ENCODE assay signal across 21 cellular contexts in the genomic region with DNA sequence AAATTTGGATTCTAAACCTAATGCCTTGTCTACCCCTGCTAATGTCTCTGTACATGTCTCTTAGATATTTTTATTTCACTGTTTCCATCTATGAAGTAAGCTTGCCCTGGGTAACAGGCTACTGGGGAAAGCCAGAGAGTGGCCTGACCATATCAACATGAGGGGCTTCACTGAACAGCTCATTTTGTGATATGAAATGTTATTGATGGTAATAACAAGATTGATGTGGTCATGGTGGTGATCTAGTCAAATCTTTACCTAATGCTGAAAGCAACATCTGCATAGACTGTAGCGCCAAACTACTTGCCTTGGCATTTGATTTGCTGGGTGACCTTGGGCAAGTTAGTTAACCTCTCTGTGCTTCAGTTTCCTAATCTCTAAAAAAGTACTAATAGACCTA. TPM values are rescaled to one million over a fixed set of nuclear protein-coding genes. Genes with fewer than 3 reads are reported as not detected.
A peak's percentile ranks its signal among the peaks of the same experiment; 100 is the strongest.
DNase-seq lines count a peak whose midpoint lies in the region; ATAC-seq, FAIRE-seq and TF ChIP-seq lines count a peak whose summit lies in the region.
"Had no signal": no experiment of that assay in that cellular context is flagged by ENCODE, and none has a peak within 500 bp of the region (broad histone marks: within the 10 kb centered on the region; RNA-seq: fewer than 3 reads in every experiment).

No MANE protein-coding gene starts in this region.

- in situ Hi-C loops in K562 (cut with MboI), result no loop called here

- H3K9me3 Mint-ChIP-seq in activated naive CD4-positive, alpha-beta T cell treated with anti-CD3 and anti-CD28 coated beads, Interleukin-2, amount 50 U/mL, for 72 hours, result peaks cover 0 to 5% of the 10 kb centered on the region in 2 donors
- no peaks in the 10 kb centered on the region for H3K9me3 Mint-ChIP-seq in stimulated activated effector memory CD8-positive, alpha-beta T cell treated with anti-CD3 and anti-CD28 coated beads, Interleukin-12 subunit alpha, Interleukin-12 subunit beta, amount 100 ng/mL, for 72 hours
- H3K9me3 Mint-ChIP-seq: CD4-positive, alpha-beta T cell; HFFc6 had no signal

- H3K4me1 Mint-ChIP-seq in stimulated activated effector memory CD8-positive, alpha-beta T cell treated with anti-CD3 and anti-CD28 coated beads, Interleukin-12 subunit alpha, Interleukin-12 subunit beta, amount 100 ng/mL, for 72 hours, result peaks cover 23% of the 10 kb centered on the region

- no peak overlapping the region for H3K4me2 ChIP-seq in K562 (ENCODE audit: insufficient read depth, low read length)

- no peaks in the 10 kb centered on the region for H3K9me3 ChIP-seq in K562 (replicated peaks; ENCODE audit: control insufficient read depth, insufficient read depth, low read depth, low read length)
- H3K9me3 ChIP-seq in breast epithelium, result no peaks in the 10 kb centered on the region
- H3K9me3 ChIP-seq: Caco-2 had no signal

- TF ChIP-seq RAD21 in K562 (CRISPR knock-in tag; conservative IDR thresholded peaks at IDR 0.05 in 1 of 2, IDR thresholded peaks at IDR 0.05 in 1 of 2), result no peak

- H3K9ac ChIP-seq in K562 (ENCODE audit: insufficient read depth in 1 of 2, low read depth in 2 of 2, low read length in 2 of 2), result no peak overlapping the region
- H3K9ac ChIP-seq: GM23248 had no signal

- peaks cover 8% of the 10 kb centered on the region in 2 experiments; a peak in 3 of 5 replicates for H3K27me3 ChIP-seq in K562 (ENCODE audit: control insufficient read depth in 2 of 2, insufficient read depth in 2 of 2, low read length in 2 of 2)
- H3K27me3 ChIP-seq in breast epithelium, result no peaks in the 10 kb centered on the region

- no TSS peak for BruUV-seq in K562 (replicated peaks; lab: Mats Ljungman, UMichigan)

- 0% methylated on average over 1 of the region's 1 CpG for WGBS in K562 (ENCODE audit: insufficient coverage, low coverage, missing lambda C conversion rate)

- TF ChIP-seq EP300 in K562 (IDR thresholded peaks at IDR 0.05; ENCODE audit: low read length), result no peak

- no peaks in the 10 kb centered on the region for H3K4me1 ChIP-seq in K562 (replicated peaks in 1 of 2; ENCODE audit: control insufficient read depth in 2 of 2, insufficient read depth in 2 of 2, low read length in 2 of 2)
- H3K4me1 ChIP-seq in breast epithelium, result no peaks in the 10 kb centered on the region
- H3K4me1 ChIP-seq: Caco-2 had no signal

- no peaks in the 10 kb centered on the region for H3K79me2 ChIP-seq in K562 (ENCODE audit: control insufficient read depth, insufficient read depth, low read length)

- POLR2A ChIA-PET in K562 (lab: Yijun Ruan, JAX), result no interaction called here

- H3K36me3 ChIP-seq in K562 (ENCODE audit: control insufficient read depth, insufficient read depth, low read length) (no peaks in the 10 kb centered on the region), breast epithelium (no peaks in the 10 kb centered on the region)

- H3K27ac Mint-ChIP-seq in activated naive CD4-positive, alpha-beta T cell treated with anti-CD3 and anti-CD28 coated beads, Interleukin-2, amount 50 U/mL, for 72 hours, result no peak overlapping the region
- no peak overlapping the region for H3K27ac Mint-ChIP-seq in stimulated activated effector memory CD8-positive, alpha-beta T cell treated with anti-CD3 and anti-CD28 coated beads, Interleukin-12 subunit alpha, Interleukin-12 subunit beta, amount 100 ng/mL, for 72 hours
- H3K27ac Mint-ChIP-seq: CD4-positive, alpha-beta T cell; HFFc6 had no signal

- no peak overlapping the region for H2AFZ ChIP-seq in K562 (ENCODE audit: low read depth, low read length)
- H2AFZ ChIP-seq: GM23248 had no signal

- no peak for DNase-seq in activated naive CD4-positive, alpha-beta T cell treated with anti-CD3 and anti-CD28 coated beads, Interleukin-2, amount 50 U/mL, for 72 hours (ENCODE audit: low spot score in 2 of 2)
- DNase-seq in activated naive CD4-positive, alpha-beta T cell treated with anti-CD3 and anti-CD28 coated beads, Interleukin-2, amount 50 U/mL, for 16 hours, result no peak
- DNase-seq in K562 (ENCODE audit: extremely low read depth in 1 of 4, low spot score in 3 of 4), result no peak
- no peak for DNase-seq in stimulated activated effector memory CD8-positive, alpha-beta T cell treated with anti-CD3 and anti-CD28 coated beads, Interleukin-12 subunit alpha, Interleukin-12 subunit beta, amount 100 ng/mL, for 72 hours (ENCODE audit: low spot score in 2 of 2)
- DNase-seq in breast epithelium (ENCODE audit: low spot score in 2 of 2), result no peak
- no peak for DNase-seq in activated CD4-positive, CD25-positive, alpha-beta regulatory T cell treated with anti-CD3 and anti-CD28 coated beads, Interleukin-2, amount 50 U/mL, for 72 hours
- DNase-seq: ACHN; AML-193; Caco-2; CD4-positive, alpha-beta T cell; DMS79; GDM1; GM23248; HCEC 1CT; HFFc6 had no signal

- H3K36me3 Mint-ChIP-seq in activated naive CD4-positive, alpha-beta T cell treated with anti-CD3 and anti-CD28 coated beads, Interleukin-2, amount 50 U/mL, for 72 hours, result peaks cover 0 to 5% of the 10 kb centered on the region in 2 donors
- no peaks in the 10 kb centered on the region for H3K36me3 Mint-ChIP-seq in stimulated activated effector memory CD8-positive, alpha-beta T cell treated with anti-CD3 and anti-CD28 coated beads, Interleukin-12 subunit alpha, Interleukin-12 subunit beta, amount 100 ng/mL, for 72 hours

- no peak for FAIRE-seq in K562 (lab: Jason Lieb, UNC)
- FAIRE-seq: A204.1, D721Med, H54 had no signal

- TF ChIP-seq POLR2A in K562 (conservative IDR thresholded peaks at IDR 0.05) (no peak), breast epithelium (IDR thresholded peaks at IDR 0.05) (no peak)

- H4K20me1 ChIP-seq in K562 (replicated peaks; ENCODE audit: control insufficient read depth, insufficient read depth, low read length), result no peaks in the 10 kb centered on the region

- H3K27ac ChIP-seq in K562 (ENCODE audit: extremely low read depth, low read depth, low read length), result no peak overlapping the region
- no peak overlapping the region for H3K27ac ChIP-seq in breast epithelium
- H3K27ac ChIP-seq: C4-2B, GM23248, HL-60 had no signal

- intact Hi-C loops in K562 (cut with micrococcal nuclease), result no loop called here
- intact Hi-C loops in breast epithelium (cut with DNase I; ENCODE audit: low total_unique reads), result no loop called here

- H3K4me3 ChIP-seq in K562 (no peak overlapping the region), breast epithelium (no peak overlapping the region)
- H3K4me3 ChIP-seq: GM23248 had no signal

- no peak overlapping the region for H3K4me3 Mint-ChIP-seq in stimulated activated effector memory CD8-positive, alpha-beta T cell treated with anti-CD3 and anti-CD28 coated beads, Interleukin-12 subunit alpha, Interleukin-12 subunit beta, amount 100 ng/mL, for 72 hours
- H3K4me3 Mint-ChIP-seq: CD4-positive, alpha-beta T cell; HFFc6 had no signal

- ATAC-seq in activated naive CD4-positive, alpha-beta T cell treated with anti-CD3 and anti-CD28 coated beads, Interleukin-2, amount 50 U/mL, for 72 hours, result peak; percentile 19 to 61
- ATAC-seq in K562, result no peak
- ATAC-seq in stimulated activated effector memory CD8-positive, alpha-beta T cell treated with anti-CD3 and anti-CD28 coated beads, Interleukin-12 subunit alpha, Interleukin-12 subunit beta, amount 100 ng/mL, for 72 hours, result peak; percentile 77
- ATAC-seq in GM19035 (IDR thresholded peaks at IDR 0.05; ENCODE audit: unreplicated experiment), result no peak

- TF ChIP-seq CTCF in K562 (IDR thresholded peaks at IDR 0.05 in 2 of 3, conservative IDR thresholded peaks at IDR 0.05 in 1 of 3; ENCODE audit: insufficient read depth in 2 of 3, low read depth in 1 of 3, low read length in 3 of 3) (no peak), breast epithelium (IDR thresholded peaks at IDR 0.05) (no peak)

- no peaks in the 10 kb centered on the region for H3K9me1 ChIP-seq in K562 (ENCODE audit: control insufficient read depth, insufficient read depth, low read length)

- CTCF ChIA-PET in K562 (lab: Yijun Ruan, JAX; ENCODE audit: low intra/inter-chr PET ratio), result no interaction called here

TF ChIP-seq in K562, 482 proteins besides CTCF, POLR2A, EP300 and RAD21 (continues in another document):
- TF ChIP-seq ZNF3 (CRISPR knock-in tag; IDR thresholded peaks at IDR 0.05) (no peak), NCOA6 (IDR thresholded peaks at IDR 0.05) (no peak), RCOR1 (IDR thresholded peaks at IDR 0.05; ENCODE audit: borderline replicate concordance in 1 of 2, low read depth in 2 of 2, low read length in 2 of 2) (no peak), ZFP36 (IDR thresholded peaks at IDR 0.05; ENCODE audit: low read depth, low read length, partially characterized antibody) (peak; percentile 43), PREB (CRISPR knock-in tag; IDR thresholded peaks at IDR 0.05) (no peak), SMARCA5 (IDR thresholded peaks at IDR 0.05) (no peak), POLR2B (IDR thresholded peaks at IDR 0.05; ENCODE audit: low read depth, partially characterized antibody) (no peak)

RNA-seq across cellular contexts. Expression of gene DYRK2, which starts 9.9 kb away (rescaled TPM):
- total RNA-seq in activated naive CD4-positive, alpha-beta T cell treated with anti-CD3 and anti-CD28 coated beads, Interleukin-2, amount 50 U/mL, for 72 hours, result 10 to 100 TPM; 27.2 to 34.3 TPM
- 15.4 and 18.1 TPM in 2 replicates for total RNA-seq in K562 (2011; cell fraction: chromatin; rRNA removed; ENCODE audit: low replicate concordance)
- 7.0 and 8.2 TPM in 2 replicates for total RNA-seq in K562 (2011; cell fraction: nucleolus; rRNA removed)
- total RNA-seq in K562 (2011; cell fraction: nucleoplasm; rRNA removed), result 12.1 and 19.5 TPM in 2 replicates
- total RNA-seq in K562 (2014; rRNA removed) (8.9 and 9.3 TPM in 2 replicates), K562 (2014; rRNA removed; fragmentation: Illumina TruSeq; extraction: Trizol) (7.7 and 8.3 TPM in 2 replicates), K562 (2015; rRNA removed; fragmentation: Illumina TruSeq; extraction: Trizol) (7.6 and 8.4 TPM in 2 replicates), K562 (2021) (15.1 and 15.4 TPM in 2 replicates), breast epithelium (10 to 100 TPM; 12.4 to 19.2 (median 17.7) TPM)
- polyA plus RNA-seq in K562 (2011; rRNA removed) (12.5 TPM in 2 replicates), K562 (2014; fragmentation: Illumina TruSeq; extraction: Trizol) (7.5 and 7.9 TPM in 2 replicates), K562 (2014; fragmentation: Nextera tagmentation; extraction: Ambion mirVana) (1 to 10 TPM; 1.7 to 1.8 TPM), K562 (2014; rRNA removed) (7.8 and 8.9 TPM in 2 replicates)
- polyA plus RNA-seq in K562 (2011; cell fraction: cytosol; rRNA removed), result 8.7 and 10.3 TPM in 2 replicates
- polyA plus RNA-seq in K562 (2011; cell fraction: nucleus; rRNA removed), result 11.8 and 13.0 TPM in 2 replicates
- 4.8 and 6.6 TPM in 2 replicates for polyA plus RNA-seq in K562 (2012)
- 30.0 and 36.5 TPM in 2 replicates for polyA minus RNA-seq in K562 (2011; rRNA and poly(A)+ RNA removed)
- 11.6 and 14.4 TPM in 2 replicates for polyA minus RNA-seq in K562 (2011; cell fraction: cytosol; rRNA and poly(A)+ RNA removed)
- 10.8 and 18.7 TPM in 2 replicates for polyA minus RNA-seq in K562 (2011; cell fraction: nucleus; rRNA and poly(A)+ RNA removed)

Comparison
In these comparisons a context has a peak if more than half of its experiments do, and no peak if none do; other contexts are left out.
1. ATAC-seq: peak in activated naive CD4-positive, alpha-beta T cell treated with anti-CD3 and anti-CD28 coated beads, Interleukin-2, amount 50 U/mL, for 72 hours (2 of 2) and stimulated activated effector memory CD8-positive, alpha-beta T cell treated with anti-CD3 and anti-CD28 coated beads, Interleukin-12 subunit alpha, Interleukin-12 subunit beta, amount 100 ng/mL, for 72 hours (single experiment); none in K562 (single experiment) and GM19035 (single experiment).